ENCODE assay signal across 18 cellular contexts in genomic region chr13:58704953-58705352, GRCh38.
"Had no signal": no experiment of that assay in that cellular context is flagged by ENCODE, and none has a peak within 500 bp of the region (broad histone marks: within the 10 kb centered on the region; RNA-seq: fewer than 3 reads in every experiment).

No MANE protein-coding gene starts in this region.

- H2AFZ ChIP-seq: parathyroid adenoma had no signal

- H3K36me3 ChIP-seq: tibial artery had no signal

- H3K4me1 Mint-ChIP-seq: activated T-helper 17 cell treated with anti-CD3 and anti-CD28 coated beads, Interleukin-2, amount 50 U/mL, for 72 hours; brain; naive B cell; stimulated activated naive CD8-positive, alpha-beta T cell treated with anti-CD3 and anti-CD28 coated beads, Interleukin-15, amount 100 ng/mL, for 72 hours had no signal

- H3K27me3 ChIP-seq: tibial artery had no signal

- H3K4me1 ChIP-seq: parathyroid adenoma, tibial artery had no signal

- DNase-seq: activated CD8-positive, alpha-beta memory T cell treated with anti-CD3 and anti-CD28 coated beads for 24 hours; activated CD8-positive, alpha-beta memory T cell treated with anti-CD3 and anti-CD28 coated beads, Interleukin-2, amount 50 U/mL, for 4 hours; activated T-cell treated with anti-CD3 and anti-CD28 coated beads, Interleukin-2, amount 50 U/mL, for 24 hours; aorta; effector memory CD4-positive, alpha-beta T cell; foreskin melanocyte; naive B cell; nucleus accumbens; right cardiac atrium; stimulated activated CD4-positive, alpha-beta T cell treated with anti-CD3 and anti-CD28 coated beads, Interleukin-12 subunit alpha, Interleukin-12 subunit beta, amount 100 ng/mL, for 4 hours; stimulated activated naive CD8-positive, alpha-beta T cell treated with anti-CD3 and anti-CD28 coated beads, Interleukin-15, amount 100 ng/mL, for 72 hours; tibial artery had no signal

- H3K27me3 Mint-ChIP-seq: activated T-cell treated with anti-CD3 and anti-CD28 coated beads, Interleukin-2, amount 50 U/mL, for 24 hours; activated T-helper 17 cell treated with anti-CD3 and anti-CD28 coated beads, Interleukin-2, amount 50 U/mL, for 72 hours; naive B cell; stimulated activated naive CD8-positive, alpha-beta T cell treated with anti-CD3 and anti-CD28 coated beads, Interleukin-15, amount 100 ng/mL, for 72 hours had no signal

- H3K27ac ChIP-seq: parathyroid adenoma, tibial artery had no signal

- H3K79me2 ChIP-seq: parathyroid adenoma had no signal

- H3K27ac Mint-ChIP-seq: activated naive CD4-positive, alpha-beta T cell treated with anti-CD3 and anti-CD28 coated beads, Interleukin-2, amount 50 U/mL, for 72 hours; activated T-cell treated with anti-CD3 and anti-CD28 coated beads, Interleukin-2, amount 50 U/mL, for 24 hours; activated T-helper 17 cell treated with anti-CD3 and anti-CD28 coated beads, Interleukin-2, amount 50 U/mL, for 72 hours; brain; naive B cell; stimulated activated naive CD8-positive, alpha-beta T cell treated with anti-CD3 and anti-CD28 coated beads, Interleukin-15, amount 100 ng/mL, for 72 hours had no signal

- FAIRE-seq: endothelial cell of umbilical vein had no signal

- H3K4me3 ChIP-seq: lung, tibial artery had no signal

- H3K4me3 Mint-ChIP-seq: activated T-cell treated with anti-CD3 and anti-CD28 coated beads, Interleukin-2, amount 50 U/mL, for 24 hours; activated T-helper 17 cell treated with anti-CD3 and anti-CD28 coated beads, Interleukin-2, amount 50 U/mL, for 72 hours; brain; naive B cell; stimulated activated naive CD8-positive, alpha-beta T cell treated with anti-CD3 and anti-CD28 coated beads, Interleukin-15, amount 100 ng/mL, for 72 hours had no signal

- H3K9me3 ChIP-seq: tibial artery had no signal

- H3K9ac ChIP-seq: parathyroid adenoma had no signal

- H3K36me3 Mint-ChIP-seq: activated naive CD4-positive, alpha-beta T cell treated with anti-CD3 and anti-CD28 coated beads, Interleukin-2, amount 50 U/mL, for 72 hours; brain; naive B cell had no signal
